ENCODE assay signal across 17 cellular contexts in the genomic region with DNA sequence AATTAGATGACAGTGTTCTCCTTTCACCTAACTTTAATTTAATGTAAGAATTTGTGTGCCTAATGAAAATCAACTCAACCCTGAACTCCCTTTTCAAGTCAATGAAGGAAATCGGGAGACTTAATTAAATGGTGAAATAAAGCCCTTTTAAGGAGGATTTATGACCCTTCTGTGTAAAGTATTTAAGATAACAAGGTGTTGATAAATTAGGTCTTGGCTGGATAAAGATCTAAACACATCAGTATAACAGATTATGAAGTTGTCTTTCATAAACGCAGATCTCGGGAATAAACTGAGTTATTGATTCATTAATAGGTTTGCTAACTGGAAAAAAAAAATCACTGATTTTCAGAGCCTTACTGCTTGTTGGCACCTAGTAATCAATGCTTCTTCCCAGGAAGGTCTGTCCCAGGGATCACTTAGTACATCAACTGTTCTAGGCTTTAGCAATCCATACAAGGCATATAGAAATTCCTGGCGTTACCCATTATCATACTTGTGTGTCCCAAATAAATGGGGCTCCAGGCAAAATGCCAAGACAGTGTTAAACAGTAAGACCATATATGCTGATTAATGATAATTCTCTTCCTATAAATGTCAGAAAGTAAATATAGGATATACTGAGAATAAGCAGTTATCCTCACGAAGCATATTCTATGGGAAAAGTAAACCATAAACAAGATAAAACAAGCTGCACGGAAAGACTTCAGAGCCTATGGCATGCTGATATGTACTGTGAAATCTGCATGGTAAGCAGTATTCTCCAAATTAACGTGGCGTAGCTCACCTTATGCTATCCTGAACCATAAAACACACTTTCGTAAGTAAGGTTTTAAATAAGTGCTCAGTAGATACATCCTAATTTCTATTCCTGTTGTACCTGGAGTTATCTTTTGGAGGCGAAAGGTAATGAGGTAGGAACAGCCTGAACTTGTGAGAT.
DNase-seq lines count a peak whose midpoint lies in the region; ATAC-seq, FAIRE-seq and TF ChIP-seq lines count a peak whose summit lies in the region.
"Had no signal": no experiment of that assay in that cellular context is flagged by ENCODE, and none has a peak within 500 bp of the region (broad histone marks: within the 10 kb centered on the region; RNA-seq: fewer than 3 reads in every experiment).

No MANE protein-coding gene starts in this region.

- 4% methylated on average over 10 of the region's 10 CpGs for WGBS in K562 (ENCODE audit: insufficient coverage, low coverage, missing lambda C conversion rate)

- CTCF ChIA-PET in K562 (lab: Yijun Ruan, JAX; ENCODE audit: low intra/inter-chr PET ratio), result no interaction called here

- H3K27me3 ChIP-seq in BE2C (no peaks in the 10 kb centered on the region), DND-41 (ENCODE audit: insufficient read depth, low read length, poor library complexity) (no peaks in the 10 kb centered on the region), K562 (ENCODE audit: control insufficient read depth in 2 of 2, insufficient read depth in 2 of 2, low read length in 2 of 2) (peaks cover 6 to 16% of the 10 kb centered on the region in 2 experiments), right atrium auricular region (no peaks in the 10 kb centered on the region)

- no peak for TF ChIP-seq RAD21 in K562 (CRISPR knock-in tag; conservative IDR thresholded peaks at IDR 0.05 in 1 of 2, IDR thresholded peaks at IDR 0.05 in 1 of 2)

- TF ChIP-seq CTCF in BE2C (IDR thresholded peaks at IDR 0.05; ENCODE audit: low read depth, low read length), result no peak
- no peak for TF ChIP-seq CTCF in DND-41 (IDR thresholded peaks at IDR 0.05; ENCODE audit: borderline replicate concordance, extremely low read depth, low read length, poor library complexity, severe bottlenecking)
- no peak for TF ChIP-seq CTCF in K562 (IDR thresholded peaks at IDR 0.05 in 2 of 3, conservative IDR thresholded peaks at IDR 0.05 in 1 of 3; ENCODE audit: insufficient read depth in 2 of 3, low read depth in 1 of 3, low read length in 3 of 3)
- no peak for TF ChIP-seq CTCF in mesothelial cell of epicardium (IDR thresholded peaks at IDR 0.05; ENCODE audit: unreplicated experiment)
- no peak for TF ChIP-seq CTCF in right atrium auricular region (IDR thresholded peaks at IDR 0.05)

- peaks cover 28% of the 10 kb centered on the region for H3K4me1 ChIP-seq in BE2C
- peaks cover 45% of the 10 kb centered on the region for H3K4me1 ChIP-seq in DND-41 (ENCODE audit: insufficient read depth, low read length)
- H3K4me1 ChIP-seq in K562 (replicated peaks in 1 of 2; ENCODE audit: control insufficient read depth in 2 of 2, insufficient read depth in 2 of 2, low read length in 2 of 2), result no peaks in the 10 kb centered on the region; a peak in 1 of 5 replicates
- no peaks in the 10 kb centered on the region for H3K4me1 ChIP-seq in right atrium auricular region

- BruUV-seq in K562 (replicated peaks; lab: Mats Ljungman, UMichigan), result no TSS peak

- H3K36me3 Mint-ChIP-seq in mesothelial cell of epicardium, result no peaks in the 10 kb centered on the region
- H3K36me3 Mint-ChIP-seq: CD4-positive, alpha-beta memory T cell had no signal

- H3K27ac ChIP-seq in DND-41 (ENCODE audit: low read length), result peak overlapping the region; percentile 72; the same call in 1 of the 2 replicates
- H3K27ac ChIP-seq in K562 (ENCODE audit: extremely low read depth, low read depth, low read length), result no peak overlapping the region
- no peak overlapping the region for H3K27ac ChIP-seq in right atrium auricular region
- H3K27ac ChIP-seq: C4-2B had no signal

- no peaks in the 10 kb centered on the region for H3K9me3 ChIP-seq in BE2C
- H3K9me3 ChIP-seq in DND-41 (ENCODE audit: insufficient read depth, low read length, severe bottlenecking), result no peaks in the 10 kb centered on the region
- no peaks in the 10 kb centered on the region for H3K9me3 ChIP-seq in K562 (replicated peaks; ENCODE audit: control insufficient read depth, insufficient read depth, low read depth, low read length)
- no peaks in the 10 kb centered on the region for H3K9me3 ChIP-seq in right atrium auricular region

- POLR2A ChIA-PET in K562 (lab: Yijun Ruan, JAX), result no interaction called here

- peaks cover 7% of the 10 kb centered on the region for H3K27me3 Mint-ChIP-seq in mesothelial cell of epicardium (ENCODE audit: low read depth)
- H3K27me3 Mint-ChIP-seq: B cell had no signal

- FAIRE-seq in K562 (lab: Jason Lieb, UNC), result no peak
- FAIRE-seq: A204.1, HTR-8/SVneo had no signal

- H4K20me1 ChIP-seq in DND-41 (ENCODE audit: insufficient read depth, low read length) (peaks cover 8% of the 10 kb centered on the region; the same call in 1 of the 2 replicates), K562 (replicated peaks; ENCODE audit: control insufficient read depth, insufficient read depth, low read length) (no peaks in the 10 kb centered on the region; the same call in 1 of the 2 replicates)

- no peak for TF ChIP-seq EP300 in K562 (IDR thresholded peaks at IDR 0.05; ENCODE audit: low read length)

- no peaks in the 10 kb centered on the region for H3K36me3 ChIP-seq in BE2C
- H3K36me3 ChIP-seq in DND-41 (ENCODE audit: insufficient read depth, low read length), result no peaks in the 10 kb centered on the region
- no peaks in the 10 kb centered on the region for H3K36me3 ChIP-seq in K562 (ENCODE audit: control insufficient read depth, insufficient read depth, low read length)
- no peaks in the 10 kb centered on the region for H3K36me3 ChIP-seq in right atrium auricular region

- DNase-seq in BE2C (peak; percentile 65), DND-41 (no peak), K562 (ENCODE audit: extremely low read depth in 1 of 4, low spot score in 3 of 4) (no peak), mesothelial cell of epicardium (ENCODE audit: low spot score in 2 of 2, unreplicated experiment in 2 of 2) (no peak), right atrium auricular region (ENCODE audit: low spot score) (no peak), GDM1 (lab: John Stamatoyannopoulos, UW) (no peak)
- DNase-seq: CD4-positive, alpha-beta memory T cell; DMS153; DMS79 treated with DMSO at 0.1 percent for 48 hours; GF-D8; KBM-7 had no signal

- H2AFZ ChIP-seq in DND-41 (ENCODE audit: low read depth, low read length) (no peak overlapping the region), K562 (ENCODE audit: low read depth, low read length) (no peak overlapping the region)

- in situ Hi-C loops in K562 (cut with MboI), result no loop called here

- no peak overlapping the region for H3K9ac ChIP-seq in DND-41 (ENCODE audit: low read depth, low read length)
- H3K9ac ChIP-seq in K562 (ENCODE audit: insufficient read depth in 1 of 2, low read depth in 2 of 2, low read length in 2 of 2), result no peak overlapping the region

- no peak overlapping the region for H3K4me3 Mint-ChIP-seq in mesothelial cell of epicardium
- H3K4me3 Mint-ChIP-seq: B cell had no signal

- H3K27ac Mint-ChIP-seq in mesothelial cell of epicardium, result peak overlapping the region; percentile 60
- H3K27ac Mint-ChIP-seq: B cell had no signal

- H3K79me2 ChIP-seq in DND-41 (ENCODE audit: insufficient read depth, low read length) (no peaks in the 10 kb centered on the region), K562 (ENCODE audit: control insufficient read depth, insufficient read depth, low read length) (no peaks in the 10 kb centered on the region)

- H3K4me3 ChIP-seq in BE2C (ENCODE audit: low read depth, low read length), result no peak overlapping the region
- H3K4me3 ChIP-seq in DND-41 (ENCODE audit: low read depth in 1 of 2, low read length in 2 of 2), result no peak overlapping the region
- no peak overlapping the region for H3K4me3 ChIP-seq in K562
- H3K4me3 ChIP-seq in right atrium auricular region, result no peak overlapping the region

- intact Hi-C loops in K562 (cut with micrococcal nuclease), result no loop called here

- no peak for TF ChIP-seq POLR2A in K562 (conservative IDR thresholded peaks at IDR 0.05)

- H3K4me2 ChIP-seq in DND-41 (ENCODE audit: insufficient read depth, low read length) (no peak overlapping the region), K562 (ENCODE audit: insufficient read depth, low read length) (no peak overlapping the region)

- no peak for ATAC-seq in DND-41 (ENCODE audit: insufficient read depth, low read depth)
- no peak for ATAC-seq in K562
- ATAC-seq in HG02798 (IDR thresholded peaks at IDR 0.05; ENCODE audit: poor library complexity, unreplicated experiment), result no peak
- ATAC-seq: HCT116 had no signal

- no peaks in the 10 kb centered on the region for H3K9me3 Mint-ChIP-seq in mesothelial cell of epicardium
- H3K9me3 Mint-ChIP-seq: CD4-positive, alpha-beta memory T cell had no signal

- peaks cover 46% of the 10 kb centered on the region for H3K4me1 Mint-ChIP-seq in mesothelial cell of epicardium
- H3K4me1 Mint-ChIP-seq: B cell had no signal

- no peaks in the 10 kb centered on the region for H3K9me1 ChIP-seq in K562 (ENCODE audit: control insufficient read depth, insufficient read depth, low read length)

TF ChIP-seq in K562, 482 proteins besides CTCF, POLR2A, EP300 and RAD21:
- TF ChIP-seq ARID1B (IDR thresholded peaks at IDR 0.05) (no peak), C11orf30 (IDR thresholded peaks at IDR 0.05; ENCODE audit: low read depth) (peak; percentile 66; the same call in 1 of the 2 replicates), MAFG (tag; conservative IDR thresholded peaks at IDR 0.05) (peak; percentile 69), ZNF316 (IDR thresholded peaks at IDR 0.05) (peak; percentile 79; the same call in 1 of the 2 replicates), MAFK (IDR thresholded peaks at IDR 0.05; ENCODE audit: low read length) (peak; percentile 71), MAFF (IDR thresholded peaks at IDR 0.05; ENCODE audit: low read length) (peak; percentile 54), HMGN3 (IDR thresholded peaks at IDR 0.05; ENCODE audit: borderline replicate concordance, extremely low read depth, insufficient read length, low read depth, low read length) (no peak), CCAR2 (IDR thresholded peaks at IDR 0.05; ENCODE audit: low read depth, low read length) (no peak)
